ENCODE assay signal across 1 cellular context in the genomic region with DNA sequence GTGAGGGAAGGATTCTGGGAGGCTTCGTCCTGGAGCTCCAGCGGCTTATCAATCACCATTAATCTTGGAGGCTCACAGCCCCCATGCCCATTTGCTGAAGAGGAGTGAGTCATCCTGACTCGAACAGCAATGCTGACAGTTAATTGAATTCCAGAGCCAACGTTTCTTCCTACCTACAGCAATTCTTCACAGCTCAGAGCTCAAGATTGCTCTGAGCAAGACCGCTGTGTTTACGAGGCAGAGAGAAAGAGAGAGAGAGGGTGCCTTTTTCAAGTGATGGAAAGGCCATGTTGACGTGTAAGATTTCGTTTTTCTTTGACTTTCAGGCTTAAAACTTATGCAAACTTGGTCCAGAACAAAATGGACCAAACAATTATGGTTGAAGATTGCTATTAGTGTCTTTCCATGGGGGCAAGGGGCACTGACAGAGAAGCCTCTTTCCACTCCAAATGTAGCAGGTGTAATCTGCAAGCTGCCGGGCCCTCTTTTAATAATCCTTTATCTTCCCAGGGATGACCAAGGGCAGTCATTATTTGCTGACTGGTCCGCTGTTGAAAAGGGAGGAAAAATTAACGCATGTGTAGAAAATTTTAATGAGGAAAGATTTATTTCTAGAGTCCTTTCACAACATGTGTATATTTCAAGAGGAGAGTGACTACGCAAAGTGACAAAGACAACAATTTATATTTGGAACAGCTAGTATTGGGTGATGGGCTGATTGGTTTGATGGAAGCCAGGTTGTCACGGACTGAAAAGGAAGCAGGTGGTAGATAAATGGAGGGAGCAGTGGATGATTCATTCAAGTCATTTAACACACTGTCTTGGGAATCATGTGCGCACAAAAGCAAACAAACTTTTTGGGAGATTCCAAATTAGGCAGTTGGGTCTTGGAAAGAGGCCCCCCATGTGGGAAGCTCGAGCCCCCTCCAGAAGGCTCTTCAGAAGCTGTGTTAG.
A peak's percentile ranks its signal among the peaks of the same experiment; 100 is the strongest.
TF ChIP-seq lines count a peak whose summit lies in the region.

No MANE protein-coding gene starts in this region.

TF ChIP-seq in HEK293, 187 proteins besides CTCF, POLR2A, EP300 and RAD21 (continued from another document):
- no peak for TF ChIP-seq ZNF223 (tag by site-specific recombination; IDR thresholded peaks at IDR 0.05)
- no peak for TF ChIP-seq ZNF311 (tag by site-specific recombination; IDR thresholded peaks at IDR 0.05; ENCODE audit: borderline replicate concordance)
- peak; percentile 94 for TF ChIP-seq EGR2 (tag by site-specific recombination; IDR thresholded peaks at IDR 0.05; ENCODE audit: low read depth)
- peak; percentile 95 for TF ChIP-seq ZSCAN30 (tag by site-specific recombination; IDR thresholded peaks at IDR 0.05)
- TF ChIP-seq, protein P1, sequence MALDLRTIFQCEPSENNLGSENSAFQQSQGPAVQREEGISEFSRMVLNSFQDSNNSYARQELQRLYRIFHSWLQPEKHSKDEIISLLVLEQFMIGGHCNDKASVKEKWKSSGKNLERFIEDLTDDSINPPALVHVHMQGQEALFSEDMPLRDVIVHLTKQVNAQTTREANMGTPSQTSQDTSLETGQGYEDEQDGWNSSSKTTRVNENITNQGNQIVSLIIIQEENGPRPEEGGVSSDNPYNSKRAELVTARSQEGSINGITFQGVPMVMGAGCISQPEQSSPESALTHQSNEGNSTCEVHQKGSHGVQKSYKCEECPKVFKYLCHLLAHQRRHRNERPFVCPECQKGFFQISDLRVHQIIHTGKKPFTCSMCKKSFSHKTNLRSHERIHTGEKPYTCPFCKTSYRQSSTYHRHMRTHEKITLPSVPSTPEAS (tag by site-specific recombination; IDR thresholded peaks at IDR 0.05) = no peak
- no peak for TF ChIP-seq ZNF202 (tag by site-specific recombination; IDR thresholded peaks at IDR 0.05; ENCODE audit: borderline replicate concordance)
- TF ChIP-seq, protein P2, sequence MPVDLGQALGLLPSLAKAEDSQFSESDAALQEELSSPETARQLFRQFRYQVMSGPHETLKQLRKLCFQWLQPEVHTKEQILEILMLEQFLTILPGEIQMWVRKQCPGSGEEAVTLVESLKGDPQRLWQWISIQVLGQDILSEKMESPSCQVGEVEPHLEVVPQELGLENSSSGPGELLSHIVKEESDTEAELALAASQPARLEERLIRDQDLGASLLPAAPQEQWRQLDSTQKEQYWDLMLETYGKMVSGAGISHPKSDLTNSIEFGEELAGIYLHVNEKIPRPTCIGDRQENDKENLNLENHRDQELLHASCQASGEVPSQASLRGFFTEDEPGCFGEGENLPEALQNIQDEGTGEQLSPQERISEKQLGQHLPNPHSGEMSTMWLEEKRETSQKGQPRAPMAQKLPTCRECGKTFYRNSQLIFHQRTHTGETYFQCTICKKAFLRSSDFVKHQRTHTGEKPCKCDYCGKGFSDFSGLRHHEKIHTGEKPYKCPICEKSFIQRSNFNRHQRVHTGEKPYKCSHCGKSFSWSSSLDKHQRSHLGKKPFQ (tag by site-specific recombination; IDR thresholded peaks at IDR 0.05) = no peak
- no peak for TF ChIP-seq ZNF555 (tag by site-specific recombination; conservative IDR thresholded peaks at IDR 0.05)
- TF ChIP-seq GLI4 (tag by site-specific recombination; IDR thresholded peaks at IDR 0.05) = no peak
- no peak for TF ChIP-seq ZNF529 (tag by site-specific recombination; IDR thresholded peaks at IDR 0.05; ENCODE audit: insufficient replicate concordance)
- no peak for TF ChIP-seq RBAK (tag by site-specific recombination; IDR thresholded peaks at IDR 0.05)
- TF ChIP-seq ZNF433 (tag by site-specific recombination; IDR thresholded peaks at IDR 0.05; ENCODE audit: low read depth) = no peak; the same call in 1 of the 2 replicates
- TF ChIP-seq, protein P3, sequence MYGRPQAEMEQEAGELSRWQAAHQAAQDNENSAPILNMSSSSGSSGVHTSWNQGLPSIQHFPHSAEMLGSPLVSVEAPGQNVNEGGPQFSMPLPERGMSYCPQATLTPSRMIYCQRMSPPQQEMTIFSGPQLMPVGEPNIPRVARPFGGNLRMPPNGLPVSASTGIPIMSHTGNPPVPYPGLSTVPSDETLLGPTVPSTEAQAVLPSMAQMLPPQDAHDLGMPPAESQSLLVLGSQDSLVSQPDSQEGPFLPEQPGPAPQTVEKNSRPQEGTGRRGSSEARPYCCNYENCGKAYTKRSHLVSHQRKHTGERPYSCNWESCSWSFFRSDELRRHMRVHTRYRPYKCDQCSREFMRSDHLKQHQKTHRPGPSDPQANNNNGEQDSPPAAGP (tag by site-specific recombination; IDR thresholded peaks at IDR 0.05) = no peak
- TF ChIP-seq SALL2 (tag by site-specific recombination; IDR thresholded peaks at IDR 0.05; ENCODE audit: borderline replicate concordance) = no peak
- no peak for TF ChIP-seq ZFP37 (tag by site-specific recombination; IDR thresholded peaks at IDR 0.05)
- TF ChIP-seq GLIS2 (tag by site-specific recombination; IDR thresholded peaks at IDR 0.05) = peak; percentile 43
- no peak for TF ChIP-seq ZNF146 (tag by site-specific recombination; IDR thresholded peaks at IDR 0.05)
- no peak for TF ChIP-seq ZNF626 (tag by site-specific recombination; IDR thresholded peaks at IDR 0.05)
- no peak for TF ChIP-seq ZNF747 (tag by site-specific recombination; IDR thresholded peaks at IDR 0.05)
- no peak for TF ChIP-seq ZNF654 (tag by site-specific recombination; IDR thresholded peaks at IDR 0.05; ENCODE audit: low read depth)
- TF ChIP-seq ZNF501 (tag by site-specific recombination; IDR thresholded peaks at IDR 0.05) = 0 out of 2 replicates have a peak, but pooled peaks have one; percentile 37
- TF ChIP-seq, protein P4, sequence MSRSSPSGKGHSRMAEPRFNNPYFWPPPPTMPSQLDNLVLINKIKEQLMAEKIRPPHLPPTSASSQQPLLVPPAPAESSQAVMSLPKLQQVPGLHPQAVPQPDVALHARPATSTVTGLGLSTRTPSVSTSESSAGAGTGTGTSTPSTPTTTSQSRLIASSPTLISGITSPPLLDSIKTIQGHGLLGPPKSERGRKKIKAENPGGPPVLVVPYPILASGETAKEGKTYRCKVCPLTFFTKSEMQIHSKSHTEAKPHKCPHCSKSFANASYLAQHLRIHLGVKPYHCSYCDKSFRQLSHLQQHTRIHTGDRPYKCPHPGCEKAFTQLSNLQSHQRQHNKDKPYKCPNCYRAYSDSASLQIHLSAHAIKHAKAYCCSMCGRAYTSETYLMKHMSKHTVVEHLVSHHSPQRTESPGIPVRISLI (tag by site-specific recombination; IDR thresholded peaks at IDR 0.05) = no peak
- no peak for TF ChIP-seq ZNF837 (tag by site-specific recombination; IDR thresholded peaks at IDR 0.05)
- no peak for TF ChIP-seq ZNF560 (tag by site-specific recombination; IDR thresholded peaks at IDR 0.05; ENCODE audit: borderline replicate concordance)
- no peak for TF ChIP-seq ZNF785 (tag by site-specific recombination; IDR thresholded peaks at IDR 0.05)
